In genomic region chr1:24042375-24042774, GRCh38 we compare ENCODE assay signal across 14 cellular contexts.
DNase-seq lines count a peak whose midpoint lies in the region; ATAC-seq and TF ChIP-seq lines count a peak whose summit lies in the region.
"Had no signal": no experiment of that assay in that cellular context is flagged by ENCODE, and none has a peak within 500 bp of the region (broad histone marks: within the 10 kb centered on the region; RNA-seq: fewer than 3 reads in every experiment).

No MANE protein-coding gene starts in this region.

- H3K4me3 ChIP-seq in Panc1 (ENCODE audit: low read depth in 2 of 2, low read length in 2 of 2), result no peak overlapping the region
- no peak overlapping the region for H3K4me3 ChIP-seq in brain microvascular endothelial cell (ENCODE audit: low read depth, low read length)
- H3K4me3 ChIP-seq: GM23338, HAP-1 had no signal

- CTCF ChIA-PET in Calu3 (lab: Charles Lee), result interaction anchor here (0.6 kb wide), 1 partner anchor 760 kb away, joined by 4 read pairs; no protein-coding TSS in a partner anchor
- CTCF ChIA-PET in Panc1 (lab: Charles Lee), result no interaction called here

- in situ Hi-C loops in Panc1 (cut with HindIII; ENCODE audit: low pct_unique_long_range_greater_than_20kb, low sequenced_read_pairs) (no loop called here), brain microvascular endothelial cell (cut with HindIII; ENCODE audit: low pct_ligation_motif_present, low sequenced_read_pairs) (no loop called here)

- no peak for TF ChIP-seq CTCF in Calu3 (IDR thresholded peaks at IDR 0.05; ENCODE audit: unreplicated experiment)
- TF ChIP-seq CTCF in Panc1 (IDR thresholded peaks at IDR 0.05), result no peak
- no peak for TF ChIP-seq CTCF in nephron progenitor cell (IDR thresholded peaks at IDR 0.05)
- no peak for TF ChIP-seq CTCF in brain microvascular endothelial cell (IDR thresholded peaks at IDR 0.05; ENCODE audit: low read depth, low read length, missing control alignments)

- no TSS peak for BruUV-seq in Calu3 (replicated peaks; lab: Mats Ljungman, UMichigan)
- BruUV-seq in Panc1 (replicated peaks; lab: Mats Ljungman, UMichigan), result no TSS peak

- H3K27me3 ChIP-seq in Panc1 (ENCODE audit: control insufficient read depth, insufficient read depth, low read length) (no peaks in the 10 kb centered on the region), brain microvascular endothelial cell (replicated peaks) (no peaks in the 10 kb centered on the region)

- peaks cover 3% of the 10 kb centered on the region for H3K36me3 Mint-ChIP-seq in Calu3 (ENCODE audit: insufficient read depth, unreplicated experiment)
- no peaks in the 10 kb centered on the region for H3K36me3 Mint-ChIP-seq in nephron progenitor cell (ENCODE audit: low read depth)
- H3K36me3 Mint-ChIP-seq: CD14-positive monocyte; CD8-positive, alpha-beta memory T cell had no signal

- H3K4me1 ChIP-seq in Panc1 (ENCODE audit: control insufficient read depth, insufficient read depth, low read length), result peaks cover 28% of the 10 kb centered on the region

- H3K4me3 Mint-ChIP-seq in Calu3 (ENCODE audit: low read depth, unreplicated experiment), result no peak overlapping the region
- no peak overlapping the region for H3K4me3 Mint-ChIP-seq in nephron progenitor cell
- H3K4me3 Mint-ChIP-seq: CD14-positive monocyte; CD4-positive, alpha-beta T cell; CD8-positive, alpha-beta memory T cell; GM23338 had no signal

- POLR2A ChIA-PET in Panc1 (lab: Charles Lee), result no interaction called here

- no peaks in the 10 kb centered on the region for H3K36me3 ChIP-seq in Panc1 (ENCODE audit: control insufficient read depth, insufficient read depth, low read length)
- no peaks in the 10 kb centered on the region for H3K36me3 ChIP-seq in brain microvascular endothelial cell (replicated peaks)
- H3K36me3 ChIP-seq: HAP-1 had no signal

- H3K9me3 Mint-ChIP-seq in Calu3 (ENCODE audit: low read depth, unreplicated experiment) (no peaks in the 10 kb centered on the region), nephron progenitor cell (no peaks in the 10 kb centered on the region)
- H3K9me3 Mint-ChIP-seq: CD4-positive, alpha-beta T cell; CD8-positive, alpha-beta memory T cell; GM23338 had no signal

- peaks cover 15% of the 10 kb centered on the region for H3K4me1 Mint-ChIP-seq in Calu3 (ENCODE audit: low read depth, unreplicated experiment)
- peaks cover 35% of the 10 kb centered on the region for H3K4me1 Mint-ChIP-seq in nephron progenitor cell
- H3K4me1 Mint-ChIP-seq: CD8-positive, alpha-beta memory T cell; GM23338 had no signal

- no peaks in the 10 kb centered on the region for H3K9me3 ChIP-seq in Panc1 (ENCODE audit: control insufficient read depth, insufficient read depth, low read depth, low read length)
- H3K9me3 ChIP-seq: HAP-1 had no signal

- DNase-seq in Calu3 (no peak), Panc1 (ENCODE audit: low read depth, low spot score) (no peak), nephron progenitor cell (no peak), brain microvascular endothelial cell (no peak)
- DNase-seq: CD4-positive, alpha-beta T cell; CD8-positive, alpha-beta memory T cell; DMS53; DMS79 treated with DMSO at 0.1 percent for 48 hours; GF-D8 had no signal

- peak overlapping the region; percentile 21 for H3K27ac Mint-ChIP-seq in Calu3 (ENCODE audit: unreplicated experiment)
- peak overlapping the region; percentile 73 for H3K27ac Mint-ChIP-seq in nephron progenitor cell
- H3K27ac Mint-ChIP-seq: CD4-positive, alpha-beta T cell; CD8-positive, alpha-beta memory T cell; GM23338 had no signal

- intact Hi-C loops in Calu3 (cut with micrococcal nuclease; ENCODE audit: unreplicated experiment) (no loop called here), Panc1 (cut with micrococcal nuclease; ENCODE audit: unreplicated experiment) (no loop called here)

- no peaks in the 10 kb centered on the region for H3K27me3 Mint-ChIP-seq in Calu3 (ENCODE audit: unreplicated experiment)
- H3K27me3 Mint-ChIP-seq in nephron progenitor cell (ENCODE audit: low read depth, poor library complexity), result no peaks in the 10 kb centered on the region
- H3K27me3 Mint-ChIP-seq: CD4-positive, alpha-beta T cell had no signal

- no peak for ATAC-seq in Panc1
- no peak for ATAC-seq in GM18858 (IDR thresholded peaks at IDR 0.05; ENCODE audit: unreplicated experiment)
- ATAC-seq in HG03097 (IDR thresholded peaks at IDR 0.05; ENCODE audit: low FRiP score, unreplicated experiment), result no peak
- ATAC-seq: GM23338 had no signal

- H3K27ac ChIP-seq in Panc1 (ENCODE audit: low read length) (peak overlapping the region; percentile 12; the same call in 1 of the 2 replicates), brain microvascular endothelial cell (no peak overlapping the region)
